21 cellular contexts compared by ENCODE assay signal in genomic region chr6:13380761-13381160, GRCh38.
"Had no signal": no experiment of that assay in that cellular context is flagged by ENCODE, and none has a peak within 500 bp of the region (broad histone marks: within the 10 kb centered on the region; RNA-seq: fewer than 3 reads in every experiment).

No MANE protein-coding gene starts in this region.

- DNase-seq: activated CD4-positive, alpha-beta T cell treated with anti-CD3 and anti-CD28 coated beads for 4 hours; activated CD4-positive, alpha-beta T cell treated with anti-CD3 and anti-CD28 coated beads, Interleukin-2, amount 50 U/mL, for 48 hours; activated CD4-positive, CD25-positive, alpha-beta regulatory T cell; activated naive CD4-positive, alpha-beta T cell treated with Interleukin-2 at 50 U/mL for 16 hours; activated naive CD8-positive, alpha-beta T cell treated with anti-CD3 and anti-CD28 coated beads for 36 hours; activated T-cell treated with anti-CD3 and anti-CD28 coated beads, Interleukin-2, amount 50 U/mL, for 48 hours; amniotic stem cell; colonic mucosa; dorsolateral prefrontal cortex; endodermal cell; hypothalamus; left colon; naive thymus-derived CD4-positive, alpha-beta T cell; spleen; stimulated activated CD4-positive, alpha-beta T cell treated with anti-CD3 and anti-CD28 coated beads, Interleukin-4, amount 100 ng/mL, for 24 hours; stimulated activated naive CD4-positive, alpha-beta T cell treated with Interleukin-2 at 50 U/mL for 16 hours; upper lobe of left lung had no signal

- H3K9me3 ChIP-seq: colonic mucosa, gastroesophageal sphincter, spleen, upper lobe of left lung had no signal

- H3K36me3 ChIP-seq: colonic mucosa, gastroesophageal sphincter, upper lobe of left lung had no signal

- H3K27ac ChIP-seq: colonic mucosa, gastroesophageal sphincter, upper lobe of left lung had no signal

- FAIRE-seq: bronchial epithelial cell, islet of Langerhans had no signal

- ATAC-seq: gastroesophageal sphincter; left colon; naive thymus-derived CD4-positive, alpha-beta T cell had no signal

- H3K27me3 ChIP-seq: colonic mucosa, dorsolateral prefrontal cortex, gastroesophageal sphincter, spleen, upper lobe of left lung had no signal

- H3K4me3 ChIP-seq: colonic mucosa, dorsolateral prefrontal cortex, gastroesophageal sphincter, lung, spleen, upper lobe of left lung had no signal
